ENCODE assay signal across 8 cellular contexts in genomic region chr10:119726291-119727261, GRCh38. TPM values are rescaled to one million over a fixed set of nuclear protein-coding genes. Genes with fewer than 3 reads are reported as not detected.
DNase-seq lines count a peak whose midpoint lies in the region; ATAC-seq lines count a peak whose summit lies in the region.

No MANE protein-coding gene starts in this region.

- H3K9me3 ChIP-seq in HUES6 (ENCODE audit: control insufficient read depth, insufficient read depth, low read depth, low read length), result no peaks in the 10 kb centered on the region
- no peaks in the 10 kb centered on the region for H3K9me3 ChIP-seq in iPS-18a (ENCODE audit: control insufficient read depth, low read depth, low read length)
- no peaks in the 10 kb centered on the region for H3K9me3 ChIP-seq in skeletal muscle tissue (ENCODE audit: control insufficient read depth in 3 of 3, low read length in 3 of 3)

- H3K4me3 ChIP-seq in HUES6 (ENCODE audit: low read depth, low read length), result peak overlapping the region; percentile 90
- peak overlapping the region; percentile 78 for H3K4me3 ChIP-seq in iPS-18a (ENCODE audit: low read length)
- H3K4me3 ChIP-seq in skeletal muscle tissue (ENCODE audit: low read length in 3 of 3), result peak overlapping the region; percentile 80 to 87 (median 81)

- H3K36me3 ChIP-seq in HUES6 (ENCODE audit: control insufficient read depth, insufficient read depth, low read length) (no peaks in the 10 kb centered on the region), iPS-18a (ENCODE audit: control insufficient read depth, low read depth, low read length) (no peaks in the 10 kb centered on the region), skeletal muscle tissue (ENCODE audit: control insufficient read depth in 3 of 3, insufficient read depth in 3 of 3, low read length in 3 of 3) (no peaks in the 10 kb centered on the region)

- H3K27me3 ChIP-seq in HUES6 (ENCODE audit: control insufficient read depth, insufficient read depth, low read length) (no peaks in the 10 kb centered on the region), iPS-18a (ENCODE audit: control insufficient read depth, insufficient read depth, low read length) (no peaks in the 10 kb centered on the region), skeletal muscle tissue (ENCODE audit: control insufficient read depth in 3 of 3, insufficient read depth in 3 of 3, low read length in 3 of 3) (no peaks in the 10 kb centered on the region)

- DNase-seq in COR-L47 (lab: John Stamatoyannopoulos, UW), result peak; percentile 57
- DNase-seq in activated gamma-delta T cell (lab: John Stamatoyannopoulos, UW), result peak; percentile 57
- DNase-seq in COLO668 (lab: John Stamatoyannopoulos, UW; ENCODE audit: unreplicated experiment), result no peak
- no peak for DNase-seq in cerebellum (ENCODE audit: low spot score)

- no peak for ATAC-seq in GM18511 (IDR thresholded peaks at IDR 0.05; ENCODE audit: unreplicated experiment)

- H3K27ac ChIP-seq in HUES6 (ENCODE audit: low read depth, low read length), result no peak overlapping the region; the same call in 1 of the 2 replicates
- no peak overlapping the region for H3K27ac ChIP-seq in iPS-18a (ENCODE audit: low read length)
- peak overlapping the region; percentile 73 for H3K27ac ChIP-seq in skeletal muscle tissue (ENCODE audit: low read depth, low read length)

- peak overlapping the region; percentile 46 for H3K9ac ChIP-seq in HUES6 (ENCODE audit: low read length)
- H3K9ac ChIP-seq in iPS-18a (ENCODE audit: low read length), result no peak overlapping the region
- peak overlapping the region; percentile 84 to 87 (median 84) for H3K9ac ChIP-seq in skeletal muscle tissue (ENCODE audit: low read depth in 1 of 3, low read length in 3 of 3)

- H3K4me1 ChIP-seq in HUES6 (ENCODE audit: control insufficient read depth, insufficient read depth, low read length) (peaks cover 22% of the 10 kb centered on the region), iPS-18a (ENCODE audit: control insufficient read depth, low read depth, low read length) (peaks cover 16% of the 10 kb centered on the region), skeletal muscle tissue (ENCODE audit: control insufficient read depth in 3 of 3, insufficient read depth in 3 of 3, low read length in 3 of 3) (peaks cover 18 to 25% (median 21%) of the 10 kb centered on the region in 3 donors)

RNA-seq across cellular contexts. Expression of gene INPP5F, which starts 0.7 kb away (rescaled TPM):
- total RNA-seq in skeletal muscle tissue (11.5 TPM), cerebellum (112 TPM)

Comparison
In these comparisons a context has a peak if more than half of its experiments do, and no peak if none do; other contexts are left out.
1. DNase-seq: peak in COR-L47 (single experiment) and activated gamma-delta T cell (single experiment); none in COLO668 (single experiment) and cerebellum (single experiment).
2. Peak in every context shown above with its lines, with median percentiles within 50 percentile points of each other: H3K4me3 ChIP-seq.